Comparison of ENCODE assay signal across 2 cellular contexts in the genomic region with DNA sequence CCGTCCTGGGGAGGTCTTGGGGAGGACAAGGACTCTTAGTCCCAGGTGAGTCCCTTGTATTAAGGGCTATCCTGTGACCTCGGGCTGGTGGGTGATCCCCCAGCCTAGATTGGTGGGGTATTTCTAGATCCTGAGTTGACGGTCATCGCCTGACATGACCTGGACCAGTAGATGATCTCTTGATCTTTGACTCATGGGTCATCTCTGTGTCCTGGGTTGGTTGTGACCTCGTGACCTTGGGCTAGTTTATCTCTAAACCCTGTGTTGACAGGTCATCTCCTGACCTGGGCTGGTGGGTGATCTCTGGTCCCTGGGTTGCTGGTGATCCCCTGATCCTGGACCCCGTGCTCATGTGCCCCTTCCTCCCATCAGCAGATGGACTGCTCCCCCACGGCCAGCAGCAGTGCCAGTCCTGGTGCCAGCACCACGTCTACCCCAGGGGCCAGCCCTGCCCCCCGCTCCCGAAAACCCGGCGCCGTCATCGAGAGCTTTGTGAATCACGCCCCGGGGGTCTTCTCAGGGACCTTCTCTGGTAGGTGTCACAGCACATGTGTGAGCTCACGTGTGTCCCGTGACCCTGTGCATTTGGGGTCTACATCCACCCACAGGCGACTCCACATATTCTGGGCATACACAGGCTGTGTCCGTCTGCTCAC.
A peak's percentile ranks its signal among the peaks of the same experiment; 100 is the strongest.
TF ChIP-seq lines count a peak whose summit lies in the region.

No MANE protein-coding gene starts in this region.

TF ChIP-seq in A549, 52 proteins besides CTCF, POLR2A, EP300 and RAD21:
- TF ChIP-seq POLR2AphosphoS2 (conservative IDR thresholded peaks at IDR 0.05; ENCODE audit: low read length) (peak; percentile 61; the same call in 1 of the 2 replicates), NFE2L2 (conservative IDR thresholded peaks at IDR 0.05; ENCODE audit: low read length) (no peak), RNF2 (IDR thresholded peaks at IDR 0.05; ENCODE audit: borderline replicate concordance, low read depth) (no peak), ESRRA (IDR thresholded peaks at IDR 0.05; ENCODE audit: borderline replicate concordance, low read length) (0 out of 2 replicates have a peak, but pooled peaks have one; percentile 25), HEYL (CRISPR knock-in tag; IDR thresholded peaks at IDR 0.05) (no peak)
TF ChIP-seq in A549: peak in this region for 2.

TF ChIP-seq in H1, 55 proteins besides CTCF, POLR2A, EP300 and RAD21:
- peak; percentile 47 for TF ChIP-seq POLR2AphosphoS5 (IDR thresholded peaks at IDR 0.05; ENCODE audit: low read depth, low read length)
- TF ChIP-seq CHD1 (IDR thresholded peaks at IDR 0.05; ENCODE audit: low read depth, low read length): no peak
